In the genomic region with DNA sequence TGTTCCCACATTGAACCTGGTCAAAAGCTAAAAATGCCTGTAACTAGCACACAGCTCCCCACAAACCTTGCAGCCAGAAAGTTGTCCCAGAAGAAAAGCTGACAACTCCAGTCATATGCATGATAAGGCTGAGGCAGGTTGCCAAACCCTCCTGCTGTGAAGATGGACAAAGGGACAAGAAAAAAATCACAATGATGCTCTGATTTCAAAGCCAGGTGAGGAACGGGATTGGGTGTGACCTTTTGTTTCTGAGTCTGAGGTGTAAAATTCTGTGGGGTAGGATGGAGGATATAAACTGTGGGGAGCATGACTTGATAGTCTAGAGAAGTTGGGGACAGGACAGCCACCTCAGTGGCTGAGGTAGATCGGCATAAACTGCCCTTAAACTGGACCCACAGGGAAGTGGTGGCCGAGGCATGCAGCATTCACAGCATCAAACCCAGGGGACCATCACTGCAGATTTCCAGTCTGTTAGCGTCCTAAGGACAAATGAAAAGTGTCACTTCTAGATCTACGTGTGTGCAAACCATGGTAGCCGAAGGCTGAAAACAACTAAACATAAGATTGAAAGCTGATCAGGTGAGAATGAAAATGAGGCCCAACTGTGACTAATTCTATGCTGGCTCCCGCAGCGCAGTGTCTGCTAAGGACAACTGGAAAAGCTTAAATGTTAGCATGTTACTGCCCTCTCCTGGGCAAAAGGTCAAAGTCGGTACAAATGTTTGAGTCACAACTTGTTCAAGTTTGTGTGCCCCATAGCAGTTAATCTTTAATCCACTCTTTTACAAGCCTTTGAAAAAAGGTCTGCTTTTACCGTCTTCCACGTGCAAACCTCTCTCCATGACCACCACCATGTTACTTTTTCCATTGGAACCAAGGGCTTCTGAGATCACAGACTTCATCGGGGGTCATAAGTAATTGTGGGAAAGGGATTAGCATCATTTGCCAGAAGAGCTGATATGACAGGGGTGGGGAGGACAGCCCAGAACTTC, we compare ENCODE assay signal across 8 cellular contexts. TPM values are rescaled to one million over a fixed set of nuclear protein-coding genes. Genes with fewer than 3 reads are reported as not detected.
DNase-seq lines count a peak whose midpoint lies in the region; ATAC-seq, FAIRE-seq and TF ChIP-seq lines count a peak whose summit lies in the region.

No MANE protein-coding gene starts in this region.

- ATAC-seq in Right ventricle myocardium superior (ENCODE audit: poor library complexity) = peak; percentile 79
- no peak for ATAC-seq in Right ventricle myocardium inferior
- ATAC-seq in HG02678 (IDR thresholded peaks at IDR 0.05; ENCODE audit: unreplicated experiment) = peak; percentile 54
- ATAC-seq in GM12878 = peak; percentile 92

- H4K20me1 ChIP-seq in GM12878 (ENCODE audit: control insufficient read depth, insufficient read depth) = no peaks in the 10 kb centered on the region

- SMC1A ChIA-PET in GM12878 (lab: Charles Lee; ENCODE audit: uncharacterized antibody, unreplicated experiment) = interaction anchor here (0.6 to 1.9 kb wide), 6 partner anchors 52 to 580 kb away, joined by 3 to 10 read pairs (median 4); no protein-coding TSS in a partner anchor

- H3K27ac ChIP-seq in GM12878 (ENCODE audit: control insufficient read depth, insufficient read depth) = no peak overlapping the region

- TF ChIP-seq RAD21 in GM12878 (IDR thresholded peaks at IDR 0.05; ENCODE audit: insufficient read depth, low read depth, low read length) = peak; percentile 63

- no peaks in the 10 kb centered on the region for H3K79me2 ChIP-seq in GM12878 (ENCODE audit: control insufficient read depth, insufficient read depth, low read length)

- no peak overlapping the region for H2AFZ ChIP-seq in GM12878 (ENCODE audit: control insufficient read depth, low read depth, low read length)

- POLR2A ChIA-PET in GM12878 (lab: Charles Lee) = no interaction called here

- no peaks in the 10 kb centered on the region for H3K9me3 ChIP-seq in GM12878 (replicated peaks; ENCODE audit: control insufficient read depth, insufficient read depth, low read length)

- TF ChIP-seq POLR2A in GM12878 (IDR thresholded peaks at IDR 0.05; ENCODE audit: low read depth, low read length) = no peak

- CTCF ChIA-PET in GM12878 (lab: Yijun Ruan, JAX) = interaction anchor here (0.5 to 2.8 kb wide), 17 partner anchors 9 to 686 kb away, joined by 3 to 18 read pairs (median 4); no protein-coding TSS in a partner anchor

- H3K27me3 ChIP-seq in GM12878 (replicated peaks in 1 of 2; ENCODE audit: control insufficient read depth in 2 of 2, insufficient read depth in 2 of 2, low read length in 1 of 2) = peaks cover 0 to 3% of the 10 kb centered on the region in 2 experiments; a peak in 1 of 4 replicates

- intact Hi-C loops in Right ventricle myocardium superior (cut with DNase I) (loop anchor here (5.0 kb wide), 1 partner anchor 204 kb away; no protein-coding TSS in a partner anchor), Right ventricle myocardium inferior (cut with DNase I) (loop anchor here (2.0 kb wide), 1 partner anchor 203 kb away; no protein-coding TSS in a partner anchor), GM12878 (cut with micrococcal nuclease; ENCODE audit: unreplicated experiment) (loop anchor here (1.0 to 5.0 kb wide), 5 partner anchors 77 to 684 kb away; no protein-coding TSS in a partner anchor)

- 13% methylated on average over 12 of the region's 12 CpGs for WGBS in GM12878 (ENCODE audit: insufficient coverage, insufficient replicate concordance, low lambda C conversion rate, missing lambda C conversion rate)

- H3K4me1 ChIP-seq in GM12878 (ENCODE audit: control insufficient read depth, insufficient read depth, low read length) = no peaks in the 10 kb centered on the region

- H3K4me3 ChIP-seq in GM12878 = no peak overlapping the region

- FAIRE-seq in GM12878 (lab: Jason Lieb, UNC) = peak; percentile 91

- BruUV-seq in GM12878 (replicated peaks; lab: Mats Ljungman, UMichigan) = no TSS peak

- TF ChIP-seq CTCF in GM12878 (IDR thresholded peaks at IDR 0.05 in 2 of 3, conservative IDR thresholded peaks at IDR 0.05 in 1 of 3; ENCODE audit: control insufficient read depth in 2 of 3, extremely low read depth in 1 of 3, insufficient read depth in 1 of 3, low read depth in 3 of 3, low read length in 3 of 3) = peak; percentile 28 to 72 (median 53); a peak in 5 of 6 replicates

- TF ChIP-seq EP300 in GM12878 (IDR thresholded peaks at IDR 0.05; ENCODE audit: borderline replicate concordance in 1 of 2, control insufficient read depth in 1 of 2, low read depth in 2 of 2, low read length in 2 of 2) = no peak

- no peak overlapping the region for H3K4me2 ChIP-seq in GM12878 (ENCODE audit: control insufficient read depth, insufficient read depth)

- in situ Hi-C loops in GM12878 (cut with MboI) = no loop called here

- H3K36me3 ChIP-seq in GM12878 (ENCODE audit: control insufficient read depth in 2 of 2, insufficient read depth in 2 of 2, low read length in 1 of 2) = no peaks in the 10 kb centered on the region

- DNase-seq in Right ventricle myocardium superior (no peak), Right ventricle myocardium inferior (ENCODE audit: missing footprints) (no peak), NCI-H1694 (lab: John Stamatoyannopoulos, UW) (peak; percentile 91), GM12878 (ENCODE audit: low read depth, low spot score) (no peak), left kidney (ENCODE audit: low read depth, low spot score) (peak; percentile 92), inferior parietal cortex (ENCODE audit: extremely low spot score) (no peak)
- no peak for DNase-seq in stimulated activated naive CD4-positive, alpha-beta T cell (lab: John Stamatoyannopoulos, UW)

- RAD21 ChIA-PET in GM12878 (lab: Charles Lee; ENCODE audit: unreplicated experiment) = interaction anchor here (0.8 to 2.2 kb wide), 7 partner anchors 74 to 686 kb away, joined by 4 to 11 read pairs (median 9); no protein-coding TSS in a partner anchor

- no peak overlapping the region for H3K9ac ChIP-seq in GM12878 (ENCODE audit: control insufficient read depth, insufficient read depth, low read length)

TF ChIP-seq in GM12878, 131 proteins besides CTCF, POLR2A, EP300 and RAD21:
- TF ChIP-seq SMC3 (IDR thresholded peaks at IDR 0.05; ENCODE audit: borderline replicate concordance, low read length) = peak; percentile 70; the same call in 1 of the 2 replicates
- no peak for TF ChIP-seq TCF12 (IDR thresholded peaks at IDR 0.05; ENCODE audit: low read depth, low read length)

RNA-seq across cellular contexts. Expression of a gene that starts 39.8 kb away (rescaled TPM):
- total RNA-seq in Right ventricle myocardium superior (0.03 TPM), Right ventricle myocardium inferior (not detected), GM12878 (2014; rRNA removed) (under 0.01 TPM in 1 of 2 replicates, not detected in the other), GM12878 (2014; rRNA removed; fragmentation: Illumina TruSeq; extraction: Trizol) (not detected in 2 replicates), GM12878 (2021) (0.03 TPM in 1 of 2 replicates, not detected in the other)
- total RNA-seq in GM12878 (2013; cell fraction: nucleolus; rRNA removed) = 0.04 and 0.05 TPM in 2 replicates
- polyA plus RNA-seq in GM12878 (2011; ENCODE audit: low read depth) = not detected
- polyA plus RNA-seq in GM12878 (2011; rRNA removed) (not detected in 2 replicates), GM12878 (2014; fragmentation: Illumina TruSeq; extraction: Trizol) (not detected in 2 replicates), GM12878 (2014; fragmentation: Nextera tagmentation; extraction: Ambion mirVana) (under 1 TPM in 1 of 2 experiments, not detected in 1; under 0.01 TPM), GM12878 (2014; rRNA removed) (not detected in 2 replicates), GM12878 (2016; fragmentation: Nextera tagmentation; extraction: Ambion mirVana) (not detected)
- not detected in 2 replicates for polyA plus RNA-seq in GM12878 (2011; cell fraction: cytosol; rRNA removed)
- under 0.01 TPM in 1 of 2 replicates, not detected in the other for polyA plus RNA-seq in GM12878 (2011; cell fraction: nucleus; rRNA removed)
- not detected in 2 replicates for polyA plus RNA-seq in GM12878 (2012)
- polyA minus RNA-seq in GM12878 (2011; rRNA and poly(A)+ RNA removed) = under 0.01 and 0.10 TPM in 2 replicates
- not detected in 2 replicates for polyA minus RNA-seq in GM12878 (2011; cell fraction: cytosol; rRNA and poly(A)+ RNA removed)
- polyA minus RNA-seq in GM12878 (2011; cell fraction: nucleus; rRNA and poly(A)+ RNA removed) = under 0.01 TPM in 1 of 2 replicates, not detected in the other

Comparison
In these comparisons a context has a peak if more than half of its experiments do, and no peak if none do; other contexts are left out.
1. DNase-seq: peak in NCI-H1694 (single experiment) and left kidney (single experiment); none in Right ventricle myocardium superior (single experiment), Right ventricle myocardium inferior (single experiment), GM12878 (single experiment), stimulated activated naive CD4-positive, alpha-beta T cell (0 of 6) and inferior parietal cortex (single experiment).